In genomic region chr17:51734462-51734861, GRCh38 we compare ENCODE assay signal across 1 cellular context.
TF ChIP-seq lines count a peak whose summit lies in the region.

No MANE protein-coding gene starts in this region.

TF ChIP-seq in H1, 55 proteins besides CTCF, POLR2A, EP300 and RAD21:
- no peak for TF ChIP-seq TAF1 (IDR thresholded peaks at IDR 0.05; ENCODE audit: low read depth, low read length)
- TF ChIP-seq CHD1 (IDR thresholded peaks at IDR 0.05; ENCODE audit: low read depth, low read length) = no peak
- TF ChIP-seq SRF (IDR thresholded peaks at IDR 0.05; ENCODE audit: low read depth, low read length) = no peak
- TF ChIP-seq KDM4A (IDR thresholded peaks at IDR 0.05; ENCODE audit: low read depth, low read length, severe bottlenecking) = no peak
- TF ChIP-seq PHF8 (conservative IDR thresholded peaks at IDR 0.05; ENCODE audit: low read depth, low read length) = no peak
- TF ChIP-seq KDM1A (IDR thresholded peaks at IDR 0.05; ENCODE audit: borderline replicate concordance, low read length) = no peak
- no peak for TF ChIP-seq CREB1 (IDR thresholded peaks at IDR 0.05)
- TF ChIP-seq ZNF274 (IDR thresholded peaks at IDR 0.05; ENCODE audit: borderline replicate concordance, extremely low read depth, low read length) = no peak
- TF ChIP-seq JUN (IDR thresholded peaks at IDR 0.05; ENCODE audit: low read depth, low read length) = no peak
- no peak for TF ChIP-seq HDAC2 (IDR thresholded peaks at IDR 0.05; ENCODE audit: borderline replicate concordance in 1 of 2, low read depth in 2 of 2, low read length in 2 of 2)
